15 cellular contexts compared by ENCODE assay signal in the genomic region with DNA sequence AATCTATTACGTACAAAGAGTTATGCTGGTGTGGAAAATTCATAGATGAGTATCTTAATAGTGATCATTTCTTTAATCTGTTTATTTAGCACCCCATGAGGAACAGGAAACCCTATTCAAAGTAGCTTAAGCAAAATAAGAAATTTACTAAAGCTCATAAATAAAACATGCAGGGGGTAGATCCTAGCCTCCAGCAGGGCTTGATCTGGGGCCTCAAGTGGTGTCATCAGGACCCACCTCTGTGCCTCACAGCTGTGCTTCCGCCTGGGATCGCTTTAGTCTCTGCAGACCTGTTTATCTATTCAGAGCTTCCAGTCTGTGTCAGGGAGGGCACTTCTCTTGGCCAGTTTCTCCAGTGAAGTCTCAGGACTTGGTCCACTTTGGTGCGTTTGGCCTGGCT.
A peak's percentile ranks its signal among the peaks of the same experiment; 100 is the strongest.
DNase-seq lines count a peak whose midpoint lies in the region; ATAC-seq and TF ChIP-seq lines count a peak whose summit lies in the region.
"Had no signal": no experiment of that assay in that cellular context is flagged by ENCODE, and none has a peak within 500 bp of the region (broad histone marks: within the 10 kb centered on the region; RNA-seq: fewer than 3 reads in every experiment).

No MANE protein-coding gene starts in this region.

- H3K9ac ChIP-seq in SK-N-MC (ENCODE audit: insufficient read length) (no peak overlapping the region), mesendoderm (ENCODE audit: low read length) (no peak overlapping the region)
- H3K9ac ChIP-seq: BLaER1 treated with 17β-estradiol and CSF1 and Interleukin-3, amounts not matched to agents 10 nM and 100 nM had no signal

- DNase-seq in A673 (ENCODE audit: low spot score) (peak; percentile 97), SK-N-MC (ENCODE audit: low read depth, low spot score) (peak; percentile 47), mesendoderm (peak; percentile 44), suprapubic skin (ENCODE audit: low spot score in 2 of 2) (no peak)
- DNase-seq: 8988T; AML-193; Caco-2; Calu3; CD4-positive, alpha-beta T cell; CD8-positive, alpha-beta T cell; DMS79 treated with DMSO at 0.1 percent for 48 hours; GF-D8 had no signal

- no peaks in the 10 kb centered on the region for H3K9me3 ChIP-seq in A673 (ENCODE audit: low read depth, low read length, poor library complexity, severe bottlenecking)
- H3K9me3 ChIP-seq in SK-N-MC (ENCODE audit: low read depth, low read length), result no peaks in the 10 kb centered on the region
- no peaks in the 10 kb centered on the region for H3K9me3 ChIP-seq in suprapubic skin
- H3K9me3 ChIP-seq: BLaER1 treated with 17β-estradiol and CSF1 and Interleukin-3, amounts not matched to agents 10 nM and 100 nM; Caco-2 had no signal

- peak overlapping the region; percentile 63 for H3K4ac ChIP-seq in mesendoderm (ENCODE audit: low read depth, low read length)

- peaks cover 75% of the 10 kb centered on the region for H3K4me1 ChIP-seq in A673 (ENCODE audit: insufficient read depth, low read length, poor library complexity, severe bottlenecking)
- H3K4me1 ChIP-seq in mesendoderm (ENCODE audit: control insufficient read depth, low read depth, low read length), result peaks cover 15% of the 10 kb centered on the region
- no peaks in the 10 kb centered on the region for H3K4me1 ChIP-seq in suprapubic skin
- H3K4me1 ChIP-seq: BLaER1 treated with 17β-estradiol and CSF1 and Interleukin-3, amounts not matched to agents 10 nM and 100 nM; Caco-2 had no signal

- POLR2A ChIA-PET in A673 (lab: Charles Lee; ENCODE audit: low non-redundant PET), result no interaction called here

- H2AK5ac ChIP-seq in mesendoderm (ENCODE audit: low read length), result peak overlapping the region; percentile 20

- no peaks in the 10 kb centered on the region for H3K79me1 ChIP-seq in mesendoderm (ENCODE audit: low read length)

- TF ChIP-seq CTCF in A673 (conservative IDR thresholded peaks at IDR 0.05; ENCODE audit: low read depth, low read length) (no peak), suprapubic skin (IDR thresholded peaks at IDR 0.05) (no peak)

- no peaks in the 10 kb centered on the region for H3K36me3 ChIP-seq in A673 (ENCODE audit: insufficient read depth, low read length, poor library complexity, severe bottlenecking)
- no peaks in the 10 kb centered on the region for H3K36me3 ChIP-seq in SK-N-MC (ENCODE audit: insufficient read depth, low read length)
- no peaks in the 10 kb centered on the region for H3K36me3 ChIP-seq in mesendoderm (ENCODE audit: control insufficient read depth, insufficient read depth, low read length)
- H3K36me3 ChIP-seq in suprapubic skin, result no peaks in the 10 kb centered on the region
- H3K36me3 ChIP-seq: BLaER1 treated with 17β-estradiol and CSF1 and Interleukin-3, amounts not matched to agents 10 nM and 100 nM had no signal

- BruUV-seq in A673 (replicated peaks; lab: Mats Ljungman, UMichigan), result no TSS peak

- no peak for TF ChIP-seq EP300 in suprapubic skin (IDR thresholded peaks at IDR 0.05)

- no peak overlapping the region for H2BK15ac ChIP-seq in mesendoderm (replicated peaks; ENCODE audit: low read depth)

- CTCF ChIA-PET in A673 (lab: Charles Lee), result interaction anchor here (0.7 to 1.6 kb wide), 2 partner anchors 25 to 754 kb away, joined by 5 to 11 read pairs; no protein-coding TSS in a partner anchor

- WGBS in mesendoderm (ENCODE audit: extremely low coverage, insufficient coverage, low lambda C conversion rate), result no CpG with 5 or more reads among the region's 4 CpGs
- WGBS in suprapubic skin, result 89% methylated on average over 4 of the region's 4 CpGs

- H3K23ac ChIP-seq in mesendoderm (ENCODE audit: low read length), result no peak overlapping the region

- H3K56ac ChIP-seq in mesendoderm (ENCODE audit: low read length), result peak overlapping the region; percentile 28

- no peaks in the 10 kb centered on the region for H3K79me2 ChIP-seq in mesendoderm (ENCODE audit: control insufficient read depth, insufficient read depth, low read length)

- H2BK120ac ChIP-seq in mesendoderm (ENCODE audit: low read depth, low read length), result no peak overlapping the region

- no peak for TF ChIP-seq POLR2A in suprapubic skin (IDR thresholded peaks at IDR 0.05)

- intact Hi-C loops in A673 (cut with micrococcal nuclease; ENCODE audit: unreplicated experiment), result loop anchor here (1.0 to 10.0 kb wide), 2 partner anchors 26 to 525 kb away; no protein-coding TSS in a partner anchor

- H4K5ac ChIP-seq in mesendoderm (ENCODE audit: low read length), result peak overlapping the region; percentile 17

- H3K4me3 ChIP-seq in A673 (ENCODE audit: low read depth, low read length, poor library complexity, severe bottlenecking) (no peak overlapping the region), SK-N-MC (peak overlapping the region; percentile 37; the same call in 1 of the 2 replicates), mesendoderm (ENCODE audit: low read length) (no peak overlapping the region), suprapubic skin (no peak overlapping the region)
- H3K4me3 ChIP-seq: BLaER1 treated with 17β-estradiol and CSF1 and Interleukin-3, amounts not matched to agents 10 nM and 100 nM had no signal

- H3K27ac ChIP-seq in A673 (ENCODE audit: low read depth, low read length, poor library complexity, severe bottlenecking) (no peak overlapping the region), SK-N-MC (no peak overlapping the region), mesendoderm (ENCODE audit: low read depth, low read length) (peak overlapping the region; percentile 39), suprapubic skin (no peak overlapping the region)
- H3K27ac ChIP-seq: BLaER1 treated with 17β-estradiol and CSF1 and Interleukin-3, amounts not matched to agents 10 nM and 100 nM; C4-2B had no signal

- no peaks in the 10 kb centered on the region for H3K27me3 ChIP-seq in A673 (replicated peaks; ENCODE audit: insufficient read depth, low read depth, low read length, poor library complexity)
- no peaks in the 10 kb centered on the region for H3K27me3 ChIP-seq in mesendoderm (ENCODE audit: insufficient read depth, low read length, poor library complexity)
- peaks cover 3% of the 10 kb centered on the region for H3K27me3 ChIP-seq in suprapubic skin
- H3K27me3 ChIP-seq: BLaER1 treated with 17β-estradiol and CSF1 and Interleukin-3, amounts not matched to agents 10 nM and 100 nM had no signal

- peak overlapping the region; percentile 97 for H2BK5ac ChIP-seq in mesendoderm (ENCODE audit: low read length)

- H3K18ac ChIP-seq in mesendoderm (ENCODE audit: low read length), result peak overlapping the region; percentile 86

- no peak overlapping the region for H4K8ac ChIP-seq in mesendoderm (ENCODE audit: low read depth, low read length)

- ATAC-seq in GM19023 (IDR thresholded peaks at IDR 0.05; ENCODE audit: unreplicated experiment), result no peak
- ATAC-seq: CD8-positive, alpha-beta T cell had no signal

- no peak overlapping the region for H3K4me2 ChIP-seq in mesendoderm (ENCODE audit: low read length)
- H3K4me2 ChIP-seq: BLaER1 treated with 17β-estradiol and CSF1 and Interleukin-3, amounts not matched to agents 10 nM and 100 nM had no signal

Comparison
In these comparisons a context has a peak if more than half of its experiments do, and no peak if none do; other contexts are left out.
1. DNase-seq: peak in A673 (single experiment), SK-N-MC (single experiment) and mesendoderm (single experiment); none in suprapubic skin (0 of 2).